ENCODE assay signal across 9 cellular contexts in the genomic region with DNA sequence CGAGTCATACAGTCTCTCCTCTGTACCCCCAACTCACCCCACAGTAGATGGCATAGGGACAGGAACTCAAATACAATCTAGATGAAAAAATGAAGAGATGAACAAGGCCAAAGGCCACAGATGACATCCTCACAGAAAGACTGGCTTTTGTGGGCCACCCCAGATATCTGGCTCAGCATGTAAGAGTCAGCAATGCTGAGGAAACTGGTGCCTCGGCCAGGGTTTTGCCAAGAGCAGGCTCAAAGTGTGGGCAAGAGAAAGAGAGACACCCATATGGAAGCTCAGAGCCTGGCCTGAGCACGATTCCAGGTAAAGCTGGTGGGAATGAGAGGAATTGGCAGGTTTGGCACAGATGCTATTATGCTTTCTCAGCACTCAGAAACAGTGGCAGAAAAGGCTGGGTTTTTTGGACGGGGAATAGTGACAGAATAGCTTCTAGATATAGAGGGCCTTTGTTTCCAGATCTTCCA.
DNase-seq lines count a peak whose midpoint lies in the region; ATAC-seq and TF ChIP-seq lines count a peak whose summit lies in the region.
"Had no signal": no experiment of that assay in that cellular context is flagged by ENCODE, and none has a peak within 500 bp of the region (broad histone marks: within the 10 kb centered on the region; RNA-seq: fewer than 3 reads in every experiment).

No MANE protein-coding gene starts in this region.

- CTCF ChIA-PET in activated CD8-positive, alpha-beta T cell treated with anti-CD3 and anti-CD28 coated beads for 36 hours (lab: Charles Lee): interaction anchor here (1.2 to 4.5 kb wide), 4 partner anchors 13 to 263 kb away, joined by 3 to 41 read pairs (median 6); no protein-coding TSS in a partner anchor

- no peaks in the 10 kb centered on the region for H4K20me1 ChIP-seq in OCI-LY1 (ENCODE audit: insufficient read depth, low read length)

- H3K27ac ChIP-seq in OCI-LY1 (ENCODE audit: low read depth, low read length, poor library complexity, severe bottlenecking) (peak overlapping the region; percentile 88), esophagus (ENCODE audit: low read depth in 2 of 2, low read length in 1 of 2) (peak overlapping the region; percentile 72 to 79)
- H3K27ac ChIP-seq: SK-N-MC had no signal

- peaks cover 7% of the 10 kb centered on the region for H3K9me3 ChIP-seq in OCI-LY1 (ENCODE audit: low read length)
- H3K9me3 ChIP-seq in esophagus (ENCODE audit: control insufficient read depth in 2 of 2, insufficient read depth in 1 of 2, low read depth in 1 of 2, low read length in 1 of 2): no peaks in the 10 kb centered on the region

- H3K27me3 ChIP-seq in OCI-LY1 (ENCODE audit: insufficient read depth, low read length) (no peaks in the 10 kb centered on the region), esophagus (ENCODE audit: control insufficient read depth in 1 of 2, insufficient read depth in 2 of 2, low read length in 2 of 2) (no peaks in the 10 kb centered on the region)

- no peak overlapping the region for H3K4me3 ChIP-seq in OCI-LY1 (ENCODE audit: low read depth, low read length, poor library complexity, severe bottlenecking)
- no peak overlapping the region for H3K4me3 ChIP-seq in esophagus (ENCODE audit: low read depth in 1 of 2, low read length in 2 of 2)
- H3K4me3 ChIP-seq: SK-N-MC had no signal

- no peaks in the 10 kb centered on the region for H3K27me3 Mint-ChIP-seq in activated CD8-positive, alpha-beta T cell treated with anti-CD3 and anti-CD28 coated beads for 36 hours

- no peaks in the 10 kb centered on the region for H3K9me2 ChIP-seq in OCI-LY1 (ENCODE audit: low read depth, low read length)

- no peak for TF ChIP-seq CTCF in OCI-LY1 (IDR thresholded peaks at IDR 0.05; ENCODE audit: low read length)
- no peak for TF ChIP-seq CTCF in activated CD8-positive, alpha-beta T cell treated with anti-CD3 and anti-CD28 coated beads for 36 hours (IDR thresholded peaks at IDR 0.05)

- DNase-seq in activated CD8-positive, alpha-beta T cell treated with anti-CD3 and anti-CD28 coated beads for 36 hours: peak; percentile 12
- DNase-seq in stimulated activated CD8-positive, alpha-beta memory T cell treated with anti-CD3 and anti-CD28 coated beads, Interleukin-4, amount 100 ng/mL, for 48 hours: peak; percentile 40
- DNase-seq in DMS79 treated with DMSO at 0.1 percent for 48 hours (lab: John Stamatoyannopoulos, UW): no peak
- DNase-seq in DMS153 treated with DMSO at 0.1 percent for 48 hours (lab: John Stamatoyannopoulos, UW; ENCODE audit: unreplicated experiment): no peak
- DNase-seq: NCI-H526 treated with DMSO at 0.1 percent for 48 hours had no signal

- H3K4me1 ChIP-seq in OCI-LY1 (ENCODE audit: insufficient read depth, low read length, severe bottlenecking) (peaks cover 41% of the 10 kb centered on the region), esophagus (ENCODE audit: control insufficient read depth in 2 of 2, insufficient read depth in 2 of 2, low read length in 1 of 2) (peaks cover 0 to 4% of the 10 kb centered on the region in 2 donors)

- no peaks in the 10 kb centered on the region for H3F3A ChIP-seq in OCI-LY1 (ENCODE audit: insufficient read depth, low read length)

- H2AFZ ChIP-seq in OCI-LY1 (ENCODE audit: low read length): no peak overlapping the region

- peaks cover 22% of the 10 kb centered on the region for H3K9me3 Mint-ChIP-seq in activated CD8-positive, alpha-beta T cell treated with anti-CD3 and anti-CD28 coated beads for 36 hours

- H3K79me2 ChIP-seq in OCI-LY1 (ENCODE audit: insufficient read depth, low read length): no peaks in the 10 kb centered on the region

- H3K4me2 ChIP-seq in OCI-LY1 (ENCODE audit: low read length): no peak overlapping the region; the same call in 1 of the 2 replicates

- peaks cover 18% of the 10 kb centered on the region for H3K36me3 Mint-ChIP-seq in activated CD8-positive, alpha-beta T cell treated with anti-CD3 and anti-CD28 coated beads for 36 hours (ENCODE audit: low read depth)

- peak overlapping the region; percentile 99 for H3K27ac Mint-ChIP-seq in activated CD8-positive, alpha-beta T cell treated with anti-CD3 and anti-CD28 coated beads for 36 hours

- POLR2A ChIA-PET in activated CD8-positive, alpha-beta T cell treated with anti-CD3 and anti-CD28 coated beads for 36 hours (lab: Charles Lee): interaction anchor here (0.9 to 1.4 kb wide), 3 partner anchors 11 to 69 kb away, joined by 3 to 5 read pairs (median 4); no protein-coding TSS in a partner anchor

- no peak overlapping the region for H3K9ac ChIP-seq in OCI-LY1 (ENCODE audit: low read length)

- H3K36me3 ChIP-seq in OCI-LY1 (ENCODE audit: insufficient read depth, low read length) (no peaks in the 10 kb centered on the region; the same call in 1 of the 2 replicates), esophagus (ENCODE audit: control insufficient read depth in 2 of 2, insufficient read depth in 2 of 2, low read length in 1 of 2) (no peaks in the 10 kb centered on the region)

- peak overlapping the region; percentile 30 for H3K4me3 Mint-ChIP-seq in activated CD8-positive, alpha-beta T cell treated with anti-CD3 and anti-CD28 coated beads for 36 hours

- ATAC-seq in activated CD8-positive, alpha-beta T cell treated with anti-CD3 and anti-CD28 coated beads for 36 hours: no peak
- ATAC-seq in GM19035 (IDR thresholded peaks at IDR 0.05; ENCODE audit: unreplicated experiment): no peak

- 59 to 65% methylated on average over 4 of the region's 4 CpGs for WGBS in esophagus, 2 donors

- intact Hi-C loops in activated CD8-positive, alpha-beta T cell treated with anti-CD3 and anti-CD28 coated beads for 36 hours (cut with micrococcal nuclease): no loop called here

- H3K4me1 Mint-ChIP-seq in activated CD8-positive, alpha-beta T cell treated with anti-CD3 and anti-CD28 coated beads for 36 hours (ENCODE audit: low read depth): peaks cover 54% of the 10 kb centered on the region

Comparison
In these comparisons a context has a peak if more than half of its experiments do, and no peak if none do; other contexts are left out.
1. DNase-seq: peak in activated CD8-positive, alpha-beta T cell treated with anti-CD3 and anti-CD28 coated beads for 36 hours (single experiment) and stimulated activated CD8-positive, alpha-beta memory T cell treated with anti-CD3 and anti-CD28 coated beads, Interleukin-4, amount 100 ng/mL, for 48 hours (single experiment); none in DMS79 treated with DMSO at 0.1 percent for 48 hours (single experiment) and DMS153 treated with DMSO at 0.1 percent for 48 hours (single experiment).